8 cellular contexts compared by ENCODE assay signal in genomic region chr22:45671051-45671782, GRCh38. TPM values are rescaled to one million over a fixed set of nuclear protein-coding genes. Genes with fewer than 3 reads are reported as not detected.
DNase-seq lines count a peak whose midpoint lies in the region; ATAC-seq and TF ChIP-seq lines count a peak whose summit lies in the region.

No MANE protein-coding gene starts in this region.

- intact Hi-C loops in MCF 10A (cut with micrococcal nuclease): no loop called here
- intact Hi-C loops in stomach (cut with DNase I; ENCODE audit: low total_unique reads): no loop called here

- no peaks in the 10 kb centered on the region for H3K36me3 Mint-ChIP-seq in CD4-positive, CD25-positive, alpha-beta regulatory T cell
- peaks cover 14% of the 10 kb centered on the region for H3K36me3 Mint-ChIP-seq in MCF 10A (ENCODE audit: insufficient read depth, unreplicated experiment)

- CTCF ChIA-PET in MCF 10A (lab: Yijun Ruan, JAX): interaction anchor here (0.5 to 1.0 kb wide), 3 partner anchors 16 to 577 kb away, joined by 3 to 6 read pairs (median 4); no protein-coding TSS in a partner anchor

- BruUV-seq in MCF 10A (replicated peaks; lab: Mats Ljungman, UMichigan): no TSS peak

- H3K4me1 Mint-ChIP-seq in CD4-positive, CD25-positive, alpha-beta regulatory T cell: peaks cover 29 to 44% (median 35%) of the 10 kb centered on the region in 4 donors
- peaks cover 27% of the 10 kb centered on the region for H3K4me1 Mint-ChIP-seq in MCF 10A (ENCODE audit: insufficient read depth, unreplicated experiment)

- H3K9ac ChIP-seq in HUES64 (ENCODE audit: low read depth, low read length): peak overlapping the region; percentile 96; the same call in 1 of the 2 replicates

- peaks cover 30% of the 10 kb centered on the region for H3K4me1 ChIP-seq in CD4-positive, CD25-positive, alpha-beta regulatory T cell (ENCODE audit: control insufficient read depth, insufficient read depth, low read length, poor library complexity, severe bottlenecking)
- H3K4me1 ChIP-seq in HUES64 (ENCODE audit: insufficient read depth, low read length): peaks cover 16% of the 10 kb centered on the region
- H3K4me1 ChIP-seq in stomach: peaks cover 20 to 45% (median 36%) of the 10 kb centered on the region in 4 donors

- no peak for TF ChIP-seq EP300 in stomach (IDR thresholded peaks at IDR 0.05)

- H3K36me3 ChIP-seq in CD4-positive, CD25-positive, alpha-beta regulatory T cell (ENCODE audit: control insufficient read depth, insufficient read depth, low read length): no peaks in the 10 kb centered on the region
- H3K36me3 ChIP-seq in HUES64 (ENCODE audit: insufficient read depth, low read length): peaks cover 8% of the 10 kb centered on the region
- no peaks in the 10 kb centered on the region for H3K36me3 ChIP-seq in stomach

- no peak for ATAC-seq in CD4-positive, CD25-positive, alpha-beta regulatory T cell (ENCODE audit: low read depth in 2 of 2)
- no peak for ATAC-seq in HG02678 (IDR thresholded peaks at IDR 0.05; ENCODE audit: unreplicated experiment)
- ATAC-seq in GM19463 (IDR thresholded peaks at IDR 0.05; ENCODE audit: unreplicated experiment): no peak

- TF ChIP-seq CTCF in MCF 10A (IDR thresholded peaks at IDR 0.05; ENCODE audit: unreplicated experiment) (no peak), stomach (IDR thresholded peaks at IDR 0.05) (no peak)

- POLR2A ChIA-PET in MCF 10A (lab: Yijun Ruan, JAX): interaction anchor here (0.7 to 5.8 kb wide), 4 partner anchors 9 to 118 kb away, joined by 3 to 44 read pairs (median 5); no protein-coding TSS in a partner anchor

- no peaks in the 10 kb centered on the region for H3K9me3 ChIP-seq in CD4-positive, CD25-positive, alpha-beta regulatory T cell (ENCODE audit: control insufficient read depth in 2 of 2, low read length in 2 of 2)
- no peaks in the 10 kb centered on the region for H3K9me3 ChIP-seq in HUES64 (ENCODE audit: insufficient read depth, low read depth, low read length)
- H3K9me3 ChIP-seq in stomach: peaks cover 0 to 5% (median 0%) of the 10 kb centered on the region in 4 donors

- H3K27ac Mint-ChIP-seq in CD4-positive, CD25-positive, alpha-beta regulatory T cell: peak overlapping the region; percentile 53 to 79 (median 71)
- peak overlapping the region; percentile 93 for H3K27ac Mint-ChIP-seq in MCF 10A (ENCODE audit: low read depth, unreplicated experiment)

- peaks cover 0 to 3% (median 0%) of the 10 kb centered on the region in 7 donors for H3K9me3 Mint-ChIP-seq in CD4-positive, CD25-positive, alpha-beta regulatory T cell
- no peaks in the 10 kb centered on the region for H3K9me3 Mint-ChIP-seq in MCF 10A (ENCODE audit: unreplicated experiment)

- no peak for DNase-seq in CD4-positive, CD25-positive, alpha-beta regulatory T cell
- no peak for DNase-seq in MCF 10A (ENCODE audit: unreplicated experiment)
- peak; percentile 72 for DNase-seq in islet precursor cell
- DNase-seq in stomach: no peak
- DNase-seq in EL: no peak

- peaks cover 19% of the 10 kb centered on the region for H3K27me3 Mint-ChIP-seq in CD4-positive, CD25-positive, alpha-beta regulatory T cell
- H3K27me3 Mint-ChIP-seq in MCF 10A (ENCODE audit: insufficient read depth, unreplicated experiment): no peaks in the 10 kb centered on the region

- peak overlapping the region; percentile 59 for H3K27ac ChIP-seq in CD4-positive, CD25-positive, alpha-beta regulatory T cell (ENCODE audit: insufficient read depth, low read length, poor library complexity, severe bottlenecking)
- H3K27ac ChIP-seq in HUES64 (ENCODE audit: low read depth, low read length) (no peak overlapping the region; the same call in 1 of the 2 replicates), stomach (peak overlapping the region; percentile 76 to 92 (median 87))

- no peak for TF ChIP-seq POLR2A in stomach (IDR thresholded peaks at IDR 0.05)

- 4% methylated on average over 32 of the region's 32 CpGs for WGBS in HUES64
- 5 to 9% (median 7%) methylated on average over 29 to 32 of the region's 32 CpGs for WGBS in stomach, 5 donors

- peaks cover 6% of the 10 kb centered on the region for H3K27me3 ChIP-seq in CD4-positive, CD25-positive, alpha-beta regulatory T cell (ENCODE audit: control insufficient read depth, insufficient read depth, low read length)
- H3K27me3 ChIP-seq in HUES64 (ENCODE audit: insufficient read depth, low read length): peaks cover 3% of the 10 kb centered on the region; the same call in 1 of the 2 replicates
- H3K27me3 ChIP-seq in stomach: no peaks in the 10 kb centered on the region

- peak overlapping the region; percentile 30 for H3K4me3 ChIP-seq in CD4-positive, CD25-positive, alpha-beta regulatory T cell (ENCODE audit: low read depth, low read length)
- H3K4me3 ChIP-seq in HUES64 (ENCODE audit: low read length) (peak overlapping the region; percentile 100), stomach (peak overlapping the region; percentile 76 to 83 (median 82))

- peak overlapping the region; percentile 88 to 95 (median 94) for H3K4me3 Mint-ChIP-seq in CD4-positive, CD25-positive, alpha-beta regulatory T cell
- peak overlapping the region; percentile 88 for H3K4me3 Mint-ChIP-seq in MCF 10A (ENCODE audit: unreplicated experiment)

RNA-seq across cellular contexts. Expression of gene ATXN10, which starts 0.4 kb away (rescaled TPM):
- total RNA-seq in CD4-positive, CD25-positive, alpha-beta regulatory T cell: 61.7 TPM
- 100 to 1,000 TPM in 2 of 4 donors, 10 to 100 TPM in 2; 70.3 to 107 (median 90.6) TPM for polyA plus RNA-seq in CD4-positive, CD25-positive, alpha-beta regulatory T cell
- polyA plus RNA-seq in HUES64 (2013, experiment 1 of 2): 214 TPM
- polyA plus RNA-seq in HUES64 (2013, experiment 2 of 2): 212 TPM
- 149 and 193 TPM in 2 replicates for total RNA-seq in MCF 10A (2022)
- total RNA-seq in stomach: 100 to 1,000 TPM in 4 of 5 donors, 10 to 100 TPM in 1; 65.6 to 171 (median 125) TPM
- 10 to 100 TPM; 36.5 to 47.9 (median 43.8) TPM for polyA plus RNA-seq in stomach

Comparison
In these comparisons a context has a peak if more than half of its experiments do, and no peak if none do; other contexts are left out.
1. H3K4me3 ChIP-seq: peak in every context shown above with its lines; median percentile 100 in HUES64; 82 in stomach; 30 in CD4-positive, CD25-positive, alpha-beta regulatory T cell.